Comparison of ENCODE assay signal across 28 cellular contexts in genomic region chrX:38845426-38845825, GRCh38. TPM values are rescaled to one million over a fixed set of nuclear protein-coding genes. Genes with fewer than 3 reads are reported as not detected.
DNase-seq lines count a peak whose midpoint lies in the region; ATAC-seq, FAIRE-seq and TF ChIP-seq lines count a peak whose summit lies in the region.
"Had no signal": no experiment of that assay in that cellular context is flagged by ENCODE, and none has a peak within 500 bp of the region (broad histone marks: within the 10 kb centered on the region; RNA-seq: fewer than 3 reads in every experiment).

No MANE protein-coding gene starts in this region.

- FAIRE-seq in urothelium cell line (lab: Jason Lieb, UNC) = no peak

- intact Hi-C loops in upper lobe of right lung (cut with DNase I) = no loop called here

- no peak for ATAC-seq in upper lobe of right lung
- no peak for ATAC-seq in HG03571 (IDR thresholded peaks at IDR 0.05; ENCODE audit: unreplicated experiment)
- ATAC-seq: Panc1 had no signal

- H3K4me1 ChIP-seq in upper lobe of right lung = no peaks in the 10 kb centered on the region

- DNase-seq in NCI-H2107 treated with DMSO at 0.1 percent for 48 hours (lab: John Stamatoyannopoulos, UW; ENCODE audit: unreplicated experiment) (peak; percentile 5), NCI-H2107 (lab: John Stamatoyannopoulos, UW) (no peak), inferior parietal cortex (ENCODE audit: extremely low spot score) (peak; percentile 11), NCI-H2171 (lab: John Stamatoyannopoulos, UW) (no peak), upper lobe of right lung (no peak), urothelium cell line (ENCODE audit: low spot score) (no peak)
- DNase-seq: ACHN; Caco-2; CD4-positive, alpha-beta memory T cell; DMS 273 treated with DMSO at 0.1 percent for 48 hours; GM23248; HCEC 1CT; KBM-7; MM.1S; NCI-H1092; NCI-H1436; NCI-H2029; NCI-H510A; NCI-H774; NK-92 treated with Interleukin-12 subunit alpha and Interleukin-12 subunit beta, amount 100 ng/mL, for 24 hours; SIG-M5; SK-N-SH had no signal

- TF ChIP-seq CTCF in upper lobe of right lung (IDR thresholded peaks at IDR 0.05) = no peak

- H3K4me3 ChIP-seq in upper lobe of right lung = no peak overlapping the region
- H3K4me3 ChIP-seq: BLaER1 treated with 17β-estradiol and CSF1 and Interleukin-3, amounts not matched to agents 10 nM and 100 nM; GM23248 had no signal

- no peaks in the 10 kb centered on the region for H3K9me3 ChIP-seq in upper lobe of right lung
- H3K9me3 ChIP-seq: Caco-2, SK-N-SH had no signal

- peak overlapping the region; percentile 66 for H3K27ac ChIP-seq in angular gyrus (ENCODE audit: low read depth, low read length)
- H3K27ac ChIP-seq in upper lobe of right lung = no peak overlapping the region
- H3K27ac ChIP-seq: 22Rv1; BLaER1 treated with 17β-estradiol and CSF1 and Interleukin-3, amounts not matched to agents 10 nM and 100 nM; GM23248; HL-60 had no signal

- H3K27me3 ChIP-seq in upper lobe of right lung = no peaks in the 10 kb centered on the region
- H3K27me3 ChIP-seq: BLaER1 treated with 17β-estradiol and CSF1 and Interleukin-3, amounts not matched to agents 10 nM and 100 nM had no signal

- no peaks in the 10 kb centered on the region for H3K36me3 ChIP-seq in upper lobe of right lung
- H3K36me3 ChIP-seq: BLaER1 treated with 17β-estradiol and CSF1 and Interleukin-3, amounts not matched to agents 10 nM and 100 nM had no signal

RNA-seq across cellular contexts. Expression of gene MID1IP1, which starts 44.2 kb away (rescaled TPM):
- 83.6 TPM for total RNA-seq in upper lobe of right lung

Comparison
In these comparisons a context has a peak if more than half of its experiments do, and no peak if none do; other contexts are left out.
1. DNase-seq: peak in NCI-H2107 treated with DMSO at 0.1 percent for 48 hours (single experiment) and inferior parietal cortex (single experiment); none in NCI-H2107 (single experiment), NCI-H2171 (single experiment), upper lobe of right lung (single experiment) and urothelium cell line (single experiment).